ENCODE assay signal across 8 cellular contexts in the genomic region with DNA sequence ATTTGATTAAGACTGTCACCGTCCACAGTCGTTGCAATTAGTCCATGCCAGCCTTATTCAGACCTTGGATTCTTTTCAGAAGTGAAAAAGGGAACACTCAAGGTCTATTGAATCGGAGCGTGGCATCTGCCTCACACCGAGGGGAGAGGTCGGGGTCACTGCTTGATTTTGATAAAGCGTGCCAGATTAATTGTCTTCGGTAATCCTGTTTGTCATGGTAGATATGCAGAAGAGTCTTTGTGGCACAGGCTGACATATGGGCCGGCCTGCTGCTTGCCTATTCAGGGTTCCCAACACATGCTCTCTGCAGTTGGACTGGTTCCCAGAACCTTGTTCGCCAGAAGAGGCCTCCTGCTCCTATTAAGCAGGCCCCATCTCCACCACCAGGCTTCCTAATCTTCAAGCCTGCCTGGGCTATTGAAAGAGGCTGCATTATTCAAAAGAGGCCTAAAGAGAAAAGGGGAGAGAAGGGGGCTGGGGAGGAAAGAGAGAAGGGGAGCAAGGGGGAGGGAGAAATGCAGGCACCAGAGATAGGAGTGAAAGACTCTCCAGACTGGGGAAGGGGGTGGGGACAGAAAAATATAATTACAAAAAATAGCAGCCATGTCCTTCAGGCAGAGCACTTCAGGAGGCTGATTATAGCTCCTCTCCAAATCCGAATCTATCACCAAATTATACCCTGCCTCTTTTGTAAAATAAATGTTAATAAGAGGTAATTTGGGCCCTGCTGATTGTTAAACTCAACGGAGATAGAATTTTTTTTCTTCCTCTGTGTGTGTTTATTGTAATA.
DNase-seq lines count a peak whose midpoint lies in the region; ATAC-seq and TF ChIP-seq lines count a peak whose summit lies in the region.

No MANE protein-coding gene starts in this region.

- no peak overlapping the region for H3K27ac ChIP-seq in fibroblast of lung (ENCODE audit: insufficient read depth, low read length)
- H3K27ac ChIP-seq in naive thymus-derived CD4-positive, alpha-beta T cell (ENCODE audit: low read depth, low read length) = no peak overlapping the region

- DNase-seq in GM03348 (ENCODE audit: low spot score) (peak; percentile 56), NCI-H69 (lab: John Stamatoyannopoulos, UW) (peak; percentile 100), fibroblast of lung (ENCODE audit: low read depth in 2 of 2) (peak; percentile 89 to 94), occipital lobe (lab: John Stamatoyannopoulos, UW) (peak; percentile 47), T1000 (lab: John Stamatoyannopoulos, UW) (no peak), HPDE6-E6E7 (ENCODE audit: extremely low spot score) (no peak)
- no peak for DNase-seq in stimulated activated naive CD4-positive, alpha-beta T cell (lab: John Stamatoyannopoulos, UW)
- DNase-seq in naive thymus-derived CD4-positive, alpha-beta T cell = no peak

- ATAC-seq in naive thymus-derived CD4-positive, alpha-beta T cell = no peak

- CTCF ChIA-PET in naive thymus-derived CD4-positive, alpha-beta T cell (lab: Charles Lee) = no interaction called here

- intact Hi-C loops in naive thymus-derived CD4-positive, alpha-beta T cell (cut with micrococcal nuclease) = no loop called here

- H3K4me1 ChIP-seq in fibroblast of lung (ENCODE audit: control insufficient read depth, extremely low read depth, insufficient read depth, low read length) = no peaks in the 10 kb centered on the region
- H3K4me1 ChIP-seq in naive thymus-derived CD4-positive, alpha-beta T cell (ENCODE audit: control insufficient read depth in 2 of 2, insufficient read depth in 2 of 2, low read length in 2 of 2) = no peaks in the 10 kb centered on the region

- peaks cover 0 to 7% (median 0%) of the 10 kb centered on the region in 11 donors for H3K9me3 Mint-ChIP-seq in naive thymus-derived CD4-positive, alpha-beta T cell

- no peak overlapping the region for H3K4me2 ChIP-seq in fibroblast of lung (ENCODE audit: extremely low read depth, insufficient read depth, low read length)

- no peak overlapping the region for H3K4me3 ChIP-seq in fibroblast of lung (replicated peaks in 1 of 4; ENCODE audit: control extremely low read depth in 1 of 4, insufficient read depth in 1 of 4, low read depth in 3 of 4, low read length in 4 of 4)
- H3K4me3 ChIP-seq in naive thymus-derived CD4-positive, alpha-beta T cell (ENCODE audit: low read length) = no peak overlapping the region

- no peak overlapping the region for H3K4me3 Mint-ChIP-seq in naive thymus-derived CD4-positive, alpha-beta T cell

- no peaks in the 10 kb centered on the region for H3K27me3 ChIP-seq in fibroblast of lung (ENCODE audit: control insufficient read depth, insufficient read depth, low read length)
- H3K27me3 ChIP-seq in naive thymus-derived CD4-positive, alpha-beta T cell (ENCODE audit: control insufficient read depth in 2 of 2, insufficient read depth in 2 of 2, low read length in 2 of 2) = no peaks in the 10 kb centered on the region

- no peak overlapping the region for H2AFZ ChIP-seq in fibroblast of lung (ENCODE audit: low read length)

- H4K20me1 ChIP-seq in fibroblast of lung (ENCODE audit: control insufficient read depth, extremely low read depth, insufficient read depth, low read length) = no peaks in the 10 kb centered on the region

- no peaks in the 10 kb centered on the region for H3K36me3 ChIP-seq in fibroblast of lung (ENCODE audit: control insufficient read depth, insufficient read depth, low read length)
- no peaks in the 10 kb centered on the region for H3K36me3 ChIP-seq in naive thymus-derived CD4-positive, alpha-beta T cell (ENCODE audit: control insufficient read depth in 2 of 3, insufficient read depth in 3 of 3, low read length in 3 of 3)

- H3K4me1 Mint-ChIP-seq in naive thymus-derived CD4-positive, alpha-beta T cell = no peaks in the 10 kb centered on the region

- no peaks in the 10 kb centered on the region for H3K79me2 ChIP-seq in fibroblast of lung (ENCODE audit: control insufficient read depth, insufficient read depth, low read length)

- no peaks in the 10 kb centered on the region for H3K9me3 ChIP-seq in fibroblast of lung (ENCODE audit: control insufficient read depth, insufficient read depth, low read depth, low read length)
- H3K9me3 ChIP-seq in naive thymus-derived CD4-positive, alpha-beta T cell (ENCODE audit: control insufficient read depth in 2 of 3, low read length in 3 of 3) = no peaks in the 10 kb centered on the region

- no peaks in the 10 kb centered on the region for H3K27me3 Mint-ChIP-seq in naive thymus-derived CD4-positive, alpha-beta T cell

- peak; percentile 28 to 37 for TF ChIP-seq CTCF in fibroblast of lung (conservative IDR thresholded peaks at IDR 0.05 in 1 of 2, IDR thresholded peaks at IDR 0.05 in 1 of 2; ENCODE audit: low read depth in 1 of 2, low read length in 2 of 2)

- POLR2A ChIA-PET in naive thymus-derived CD4-positive, alpha-beta T cell (lab: Charles Lee) = no interaction called here

- no peaks in the 10 kb centered on the region for H3K36me3 Mint-ChIP-seq in naive thymus-derived CD4-positive, alpha-beta T cell

- no peak overlapping the region for H3K27ac Mint-ChIP-seq in naive thymus-derived CD4-positive, alpha-beta T cell

- no peak overlapping the region for H3K9ac ChIP-seq in fibroblast of lung (ENCODE audit: insufficient read depth, low read length)

Comparison
In these comparisons a context has a peak if more than half of its experiments do, and no peak if none do; other contexts are left out.
1. DNase-seq: peak in GM03348 (single experiment), NCI-H69 (single experiment), fibroblast of lung (2 of 2) and occipital lobe (single experiment); none in T1000 (single experiment), stimulated activated naive CD4-positive, alpha-beta T cell (0 of 6), naive thymus-derived CD4-positive, alpha-beta T cell (0 of 9) and HPDE6-E6E7 (single experiment).